Comparison of ENCODE assay signal across 1 cellular context in genomic region chr18:76959605-76960004, GRCh38.
TF ChIP-seq lines count a peak whose summit lies in the region.

No MANE protein-coding gene starts in this region.

TF ChIP-seq in WTC11, 78 proteins besides CTCF, POLR2A, EP300 and RAD21 (continued from another document):
- TF ChIP-seq ARID4B (CRISPR knock-in tag; IDR thresholded peaks at IDR 0.05; ENCODE audit: borderline replicate concordance) (no peak), ZNF317 (CRISPR knock-in tag; IDR thresholded peaks at IDR 0.05; ENCODE audit: borderline replicate concordance, low read depth) (no peak), IRF2 (CRISPR knock-in tag; IDR thresholded peaks at IDR 0.05; ENCODE audit: borderline replicate concordance, low read depth) (no peak), ZNF219 (CRISPR knock-in tag; IDR thresholded peaks at IDR 0.05; ENCODE audit: borderline replicate concordance) (no peak), FOXP4 (CRISPR knock-in tag; IDR thresholded peaks at IDR 0.05) (no peak), IRF1 (CRISPR knock-in tag; IDR thresholded peaks at IDR 0.05) (no peak), NFATC4 (CRISPR knock-in tag; IDR thresholded peaks at IDR 0.05) (no peak)
